In the genomic region with DNA sequence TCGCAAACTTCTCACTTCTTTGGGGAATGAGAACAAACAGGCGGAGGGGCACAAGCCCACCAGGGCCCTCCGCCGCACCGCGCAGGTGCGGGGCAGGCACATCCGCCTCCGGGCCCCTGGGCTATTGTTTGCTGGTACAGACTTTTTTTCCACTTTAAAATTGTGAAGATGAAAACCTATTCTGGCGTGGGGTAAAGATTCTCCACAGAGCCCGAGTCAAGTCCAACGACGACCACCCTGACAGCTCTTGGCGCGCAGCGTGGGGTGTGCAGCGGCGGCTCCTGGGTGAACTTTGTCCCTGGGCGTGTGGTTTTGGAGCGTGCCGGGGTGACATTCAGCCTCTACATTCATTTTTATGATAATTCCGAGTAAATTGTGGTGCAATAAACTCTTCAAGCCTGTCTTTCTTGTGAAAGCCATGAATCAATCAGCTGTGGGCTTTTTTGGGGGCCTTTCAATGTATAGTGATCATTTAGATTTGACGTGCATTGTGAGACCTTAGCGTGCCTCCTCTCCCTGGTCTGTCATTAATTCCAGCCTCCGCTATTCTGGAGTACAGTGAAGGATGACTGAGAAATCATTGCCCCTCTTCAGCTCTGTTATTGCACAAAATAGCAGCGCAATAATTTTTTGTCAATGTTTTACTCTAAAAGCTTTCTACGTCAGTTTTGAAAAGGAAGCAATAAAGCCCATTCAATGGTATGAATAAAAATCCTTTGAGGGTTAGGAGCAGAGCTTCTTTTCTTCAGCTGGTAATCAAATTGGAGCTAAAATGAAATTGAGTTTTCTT, we compare ENCODE assay signal across 20 cellular contexts.
"Had no signal": no experiment of that assay in that cellular context is flagged by ENCODE, and none has a peak within 500 bp of the region (broad histone marks: within the 10 kb centered on the region; RNA-seq: fewer than 3 reads in every experiment).

No MANE protein-coding gene starts in this region.

- H3K9me3 ChIP-seq: adrenal gland, heart right ventricle, left ventricle myocardium inferior, neutrophil, thoracic aorta had no signal

- H3K36me3 Mint-ChIP-seq: activated naive CD8-positive, alpha-beta T cell treated with anti-CD3 and anti-CD28 coated beads for 36 hours; stimulated activated effector memory CD8-positive, alpha-beta T cell treated with anti-CD3 and anti-CD28 coated beads, Interleukin-12 subunit alpha, Interleukin-12 subunit beta, amount 100 ng/mL, for 72 hours; type B pancreatic cell had no signal

- H3K4me1 ChIP-seq: adrenal gland, heart right ventricle, left ventricle myocardium inferior had no signal

- H3K4me3 Mint-ChIP-seq: activated B cell treated with CpG ODN at 0.5 μM for 24 hours; activated naive CD4-positive, alpha-beta T cell treated with anti-CD3 and anti-CD28 coated beads for 36 hours; activated naive CD8-positive, alpha-beta T cell treated with anti-CD3 and anti-CD28 coated beads for 36 hours; activated T-cell treated with anti-CD3 and anti-CD28 coated beads, Interleukin-2, amount 50 U/mL, for 72 hours; nephron; stimulated activated effector memory CD8-positive, alpha-beta T cell treated with anti-CD3 and anti-CD28 coated beads, Interleukin-12 subunit alpha, Interleukin-12 subunit beta, amount 100 ng/mL, for 72 hours; stimulated activated naive CD8-positive, alpha-beta T cell treated with anti-CD3 and anti-CD28 coated beads, Interleukin-15, Interleukin-2, amounts not matched to agents 100 ng/mL and 50 ng/mL, for 24 hours; T-helper 2 cell treated with Interferon-gamma antibody and Interleukin-4, amounts not matched to agents 5 μg/mL and 100 μg/mL, for 36 hours; type B pancreatic cell had no signal

- H3K9me3 Mint-ChIP-seq: activated B cell treated with CpG ODN at 0.5 μM for 24 hours; activated naive CD4-positive, alpha-beta T cell treated with anti-CD3 and anti-CD28 coated beads for 36 hours; activated naive CD8-positive, alpha-beta T cell treated with anti-CD3 and anti-CD28 coated beads for 36 hours; activated T-cell treated with anti-CD3 and anti-CD28 coated beads, Interleukin-2, amount 50 U/mL, for 72 hours; nephron; stimulated activated effector memory CD8-positive, alpha-beta T cell treated with anti-CD3 and anti-CD28 coated beads, Interleukin-12 subunit alpha, Interleukin-12 subunit beta, amount 100 ng/mL, for 72 hours; stimulated activated naive CD8-positive, alpha-beta T cell treated with anti-CD3 and anti-CD28 coated beads, Interleukin-15, Interleukin-2, amounts not matched to agents 100 ng/mL and 50 ng/mL, for 24 hours; T-helper 2 cell treated with Interferon-gamma antibody and Interleukin-4, amounts not matched to agents 5 μg/mL and 100 μg/mL, for 36 hours; type B pancreatic cell had no signal

- H3K27ac ChIP-seq: adrenal gland, brain microvascular endothelial cell, heart right ventricle, left ventricle myocardium inferior, neutrophil, thoracic aorta had no signal

- DNase-seq: activated B cell treated with CpG ODN at 0.5 μM for 24 hours; activated naive CD4-positive, alpha-beta T cell treated with anti-CD3 and anti-CD28 coated beads for 36 hours; activated naive CD8-positive, alpha-beta T cell treated with anti-CD3 and anti-CD28 coated beads for 36 hours; activated T-cell treated with anti-CD3 and anti-CD28 coated beads for 4 hours; activated T-cell treated with anti-CD3 and anti-CD28 coated beads, Interleukin-2, amount 50 U/mL, for 72 hours; adrenal gland; brain microvascular endothelial cell; cortex of kidney; heart right ventricle; left ventricle myocardium inferior; small intestine; stimulated activated CD4-positive, alpha-beta T cell treated with anti-CD3 and anti-CD28 coated beads, Interleukin-4, amount 100 ng/mL, for 24 hours had no signal

- H3K4me1 Mint-ChIP-seq: activated B cell treated with CpG ODN at 0.5 μM for 24 hours; activated naive CD8-positive, alpha-beta T cell treated with anti-CD3 and anti-CD28 coated beads for 36 hours; stimulated activated effector memory CD8-positive, alpha-beta T cell treated with anti-CD3 and anti-CD28 coated beads, Interleukin-12 subunit alpha, Interleukin-12 subunit beta, amount 100 ng/mL, for 72 hours had no signal

- H3K4me3 ChIP-seq: adrenal gland, heart right ventricle, thoracic aorta had no signal

- H3K27ac Mint-ChIP-seq: activated B cell treated with CpG ODN at 0.5 μM for 24 hours; activated naive CD4-positive, alpha-beta T cell treated with anti-CD3 and anti-CD28 coated beads for 36 hours; activated naive CD8-positive, alpha-beta T cell treated with anti-CD3 and anti-CD28 coated beads for 36 hours; activated T-cell treated with anti-CD3 and anti-CD28 coated beads, Interleukin-2, amount 50 U/mL, for 72 hours; nephron; progenitor cell of endocrine pancreas; stimulated activated effector memory CD8-positive, alpha-beta T cell treated with anti-CD3 and anti-CD28 coated beads, Interleukin-12 subunit alpha, Interleukin-12 subunit beta, amount 100 ng/mL, for 72 hours; stimulated activated naive CD8-positive, alpha-beta T cell treated with anti-CD3 and anti-CD28 coated beads, Interleukin-15, Interleukin-2, amounts not matched to agents 100 ng/mL and 50 ng/mL, for 24 hours; T-helper 2 cell treated with Interferon-gamma antibody and Interleukin-4, amounts not matched to agents 5 μg/mL and 100 μg/mL, for 36 hours; type B pancreatic cell had no signal

- H3K36me3 ChIP-seq: adrenal gland, brain microvascular endothelial cell, heart right ventricle, left ventricle myocardium inferior, neutrophil, thoracic aorta had no signal
